In the genomic region with DNA sequence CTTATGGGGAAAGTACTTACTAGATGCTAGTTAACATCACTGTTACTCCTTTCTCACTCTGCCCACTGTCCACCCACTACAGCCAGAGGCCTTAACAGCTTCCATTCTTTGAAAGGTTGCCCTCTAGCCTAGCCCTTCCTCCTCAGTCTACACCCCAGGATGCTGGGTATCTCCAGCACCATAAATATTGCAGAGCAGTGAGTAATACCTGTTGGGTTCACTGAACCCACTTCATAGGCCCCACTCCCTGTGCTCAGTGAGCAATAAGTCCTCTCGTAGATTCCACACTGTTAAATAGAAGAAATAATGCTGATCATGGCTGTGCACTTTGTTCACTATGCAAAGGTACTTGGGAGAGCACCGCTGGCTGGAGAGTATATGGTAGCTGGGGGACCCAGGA, we compare ENCODE assay signal across 15 cellular contexts.
DNase-seq lines count a peak whose midpoint lies in the region; ATAC-seq and TF ChIP-seq lines count a peak whose summit lies in the region.
"Had no signal": no experiment of that assay in that cellular context is flagged by ENCODE, and none has a peak within 500 bp of the region (broad histone marks: within the 10 kb centered on the region; RNA-seq: fewer than 3 reads in every experiment).

No MANE protein-coding gene starts in this region.

- TF ChIP-seq CTCF in SU-DHL-6 (IDR thresholded peaks at IDR 0.05; ENCODE audit: insufficient read depth, low read length, poor library complexity, severe bottlenecking) (no peak), hepatocyte (IDR thresholded peaks at IDR 0.05; ENCODE audit: poor library complexity) (no peak)

- H3K4me1 Mint-ChIP-seq in stimulated activated effector memory CD8-positive, alpha-beta T cell treated with anti-CD3 and anti-CD28 coated beads, Interleukin-12 subunit alpha, Interleukin-12 subunit beta, amount 100 ng/mL, for 72 hours: peaks cover 54% of the 10 kb centered on the region

- H3K4me2 ChIP-seq in SU-DHL-6 (ENCODE audit: low read depth, low read length, poor library complexity, severe bottlenecking) (no peak overlapping the region), hepatocyte (no peak overlapping the region)
- H3K4me2 ChIP-seq: KMS-11 had no signal

- peak overlapping the region; percentile 89 for H3K27ac Mint-ChIP-seq in stimulated activated effector memory CD8-positive, alpha-beta T cell treated with anti-CD3 and anti-CD28 coated beads, Interleukin-12 subunit alpha, Interleukin-12 subunit beta, amount 100 ng/mL, for 72 hours

- peak overlapping the region; percentile 51 for H3K4me3 Mint-ChIP-seq in stimulated activated effector memory CD8-positive, alpha-beta T cell treated with anti-CD3 and anti-CD28 coated beads, Interleukin-12 subunit alpha, Interleukin-12 subunit beta, amount 100 ng/mL, for 72 hours

- 90% methylated on average over 2 of the region's 2 CpGs for WGBS in hepatocyte (ENCODE audit: low lambda C conversion rate, missing lambda C conversion rate)

- no peaks in the 10 kb centered on the region for H3K9me3 Mint-ChIP-seq in stimulated activated effector memory CD8-positive, alpha-beta T cell treated with anti-CD3 and anti-CD28 coated beads, Interleukin-12 subunit alpha, Interleukin-12 subunit beta, amount 100 ng/mL, for 72 hours

- H3K27ac ChIP-seq in SU-DHL-6 (ENCODE audit: low read depth, low read length): peak overlapping the region; percentile 92
- peak overlapping the region; percentile 84 for H3K27ac ChIP-seq in hepatocyte
- H3K27ac ChIP-seq: 22Rv1, KMS-11, sigmoid colon had no signal

- no peak for DNase-seq in activated CD4-positive, CD25-positive, alpha-beta regulatory T cell (lab: John Stamatoyannopoulos, UW)
- DNase-seq in hepatocyte (ENCODE audit: low spot score): no peak
- no peak for DNase-seq in stimulated activated effector memory CD8-positive, alpha-beta T cell treated with anti-CD3 and anti-CD28 coated beads, Interleukin-12 subunit alpha, Interleukin-12 subunit beta, amount 100 ng/mL, for 72 hours (ENCODE audit: low spot score in 2 of 2)
- no peak for DNase-seq in Ammon's horn (ENCODE audit: low spot score)
- DNase-seq in MG63: no peak
- DNase-seq: foreskin melanocyte, lower lobe of right lung, NCI-H1417 treated with DMSO at 0.1 percent for 48 hours, OCI-M1, sigmoid colon had no signal

- H3K36me3 Mint-ChIP-seq in stimulated activated effector memory CD8-positive, alpha-beta T cell treated with anti-CD3 and anti-CD28 coated beads, Interleukin-12 subunit alpha, Interleukin-12 subunit beta, amount 100 ng/mL, for 72 hours: no peaks in the 10 kb centered on the region

- H4K20me1 ChIP-seq in SU-DHL-6 (ENCODE audit: low read depth, low read length): no peaks in the 10 kb centered on the region
- H4K20me1 ChIP-seq in hepatocyte (ENCODE audit: insufficient read depth, poor library complexity, severe bottlenecking): no peaks in the 10 kb centered on the region

- H2AFZ ChIP-seq in SU-DHL-6 (ENCODE audit: low read depth, low read length, severe bottlenecking) (no peak overlapping the region), hepatocyte (no peak overlapping the region)

- H3F3A ChIP-seq in SU-DHL-6 (ENCODE audit: insufficient read depth): peaks cover 10% of the 10 kb centered on the region

- no peaks in the 10 kb centered on the region for H3K9me3 ChIP-seq in SU-DHL-6 (ENCODE audit: insufficient read depth, low read length)
- H3K9me3 ChIP-seq in hepatocyte (ENCODE audit: low read depth): no peaks in the 10 kb centered on the region
- no peaks in the 10 kb centered on the region for H3K9me3 ChIP-seq in MG63
- H3K9me3 ChIP-seq: lower lobe of right lung, sigmoid colon had no signal

- no peaks in the 10 kb centered on the region for H3K79me2 ChIP-seq in SU-DHL-6 (ENCODE audit: insufficient read depth, low read length)
- H3K79me2 ChIP-seq in hepatocyte: no peaks in the 10 kb centered on the region

- H3K4me1 ChIP-seq in hepatocyte (ENCODE audit: insufficient read depth): peaks cover 14% of the 10 kb centered on the region

- H3K9me2 ChIP-seq in SU-DHL-6 (replicated peaks; ENCODE audit: insufficient read depth, low read length) (no peaks in the 10 kb centered on the region), hepatocyte (replicated peaks; ENCODE audit: insufficient read depth) (no peaks in the 10 kb centered on the region)

- H3K9ac ChIP-seq in SU-DHL-6 (ENCODE audit: low read length): no peak overlapping the region
- H3K9ac ChIP-seq: KMS-11 had no signal

- no peaks in the 10 kb centered on the region for H3K36me3 ChIP-seq in SU-DHL-6 (ENCODE audit: low read length)
- no peaks in the 10 kb centered on the region for H3K36me3 ChIP-seq in hepatocyte (replicated peaks; ENCODE audit: insufficient read depth, low read depth)
- no peaks in the 10 kb centered on the region for H3K36me3 ChIP-seq in MG63
- H3K36me3 ChIP-seq: lower lobe of right lung, sigmoid colon had no signal

- H3K27me3 ChIP-seq in SU-DHL-6 (ENCODE audit: low read length): no peaks in the 10 kb centered on the region
- H3K27me3 ChIP-seq in hepatocyte: no peaks in the 10 kb centered on the region
- no peaks in the 10 kb centered on the region for H3K27me3 ChIP-seq in MG63
- H3K27me3 ChIP-seq: sigmoid colon had no signal

- H3K4me3 ChIP-seq in SU-DHL-6 (ENCODE audit: insufficient read depth, low read length, poor library complexity, severe bottlenecking): no peak overlapping the region
- no peak overlapping the region for H3K4me3 ChIP-seq in hepatocyte
- H3K4me3 ChIP-seq in MG63: no peak overlapping the region
- H3K4me3 ChIP-seq: lower lobe of right lung, sigmoid colon had no signal

- peak; percentile 57 to 62 for ATAC-seq in activated CD4-positive, CD25-positive, alpha-beta regulatory T cell treated with anti-CD3 and anti-CD28 coated beads, Interleukin-2, amount 50 U/mL, for 24 hours
- peak; percentile 76 for ATAC-seq in stimulated activated effector memory CD8-positive, alpha-beta T cell treated with anti-CD3 and anti-CD28 coated beads, Interleukin-12 subunit alpha, Interleukin-12 subunit beta, amount 100 ng/mL, for 72 hours
- no peak for ATAC-seq in GM19324 (IDR thresholded peaks at IDR 0.05; ENCODE audit: low FRiP score, unreplicated experiment)
